In the genomic region with DNA sequence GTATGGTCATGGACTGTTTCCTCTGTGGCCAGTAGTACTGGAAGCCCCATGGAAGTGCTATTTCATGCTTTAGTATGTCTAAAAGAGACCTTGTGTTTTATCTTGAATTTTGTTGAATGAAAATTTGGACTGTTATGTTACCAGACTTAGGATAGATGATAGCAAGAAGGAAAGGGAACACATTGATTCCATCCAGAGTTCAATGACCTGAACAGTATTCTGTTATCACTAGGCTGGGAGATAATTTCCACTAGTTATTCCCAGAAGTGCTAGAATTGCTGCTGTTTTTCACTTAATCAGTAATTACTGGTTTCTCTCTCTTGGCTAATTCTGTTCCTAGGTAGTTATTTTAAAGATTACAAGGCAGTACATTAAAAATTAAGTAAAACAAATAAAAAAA, we compare ENCODE assay signal across 26 cellular contexts.
DNase-seq lines count a peak whose midpoint lies in the region; ATAC-seq and TF ChIP-seq lines count a peak whose summit lies in the region.
"Had no signal": no experiment of that assay in that cellular context is flagged by ENCODE, and none has a peak within 500 bp of the region (broad histone marks: within the 10 kb centered on the region; RNA-seq: fewer than 3 reads in every experiment).

No MANE protein-coding gene starts in this region.

- H3K4me3 Mint-ChIP-seq in immature natural killer cell = no peak overlapping the region
- H3K4me3 Mint-ChIP-seq: activated CD8-positive, alpha-beta memory T cell treated with anti-CD3 and anti-CD28 coated beads, Interleukin-2, amount 10 ng/mL, durations not matched to agents 7 days and 5 days; activated T-helper 1 cell treated with anti-CD3 and anti-CD28 coated beads, Interleukin-12 subunit alpha, Interleukin-12 subunit beta, Interleukin-2, Interleukin-4 antibody, amounts not matched to agents 30 ng/mL and 10 ng/mL and 1 ng/mL, durations not matched to agents 14 hours and 24 hours and 36 hours had no signal

- H3K27ac ChIP-seq in Karpas-422 (ENCODE audit: low read length) (peak overlapping the region; percentile 12; the same call in 1 of the 2 replicates), tibial nerve (peak overlapping the region in 3 of 4 donors; percentile 10 to 93 (median 30))
- H3K27ac ChIP-seq: body of pancreas, C4-2B, foreskin keratinocyte, lower lobe of right lung, SJCRH30, suprapubic skin had no signal

- intact Hi-C loops in Right ventricle myocardium superior (cut with DNase I) (no loop called here), Right ventricle myocardium inferior (cut with DNase I) (no loop called here)

- no peaks in the 10 kb centered on the region for H3K27me3 ChIP-seq in Karpas-422 (ENCODE audit: low read length)
- no peaks in the 10 kb centered on the region for H3K27me3 ChIP-seq in tibial nerve
- H3K27me3 ChIP-seq: body of pancreas, foreskin keratinocyte, SJCRH30, suprapubic skin had no signal

- TF ChIP-seq EP300 in tibial nerve (IDR thresholded peaks at IDR 0.05) = no peak

- TF ChIP-seq POLR2A in tibial nerve (IDR thresholded peaks at IDR 0.05) = no peak

- no peaks in the 10 kb centered on the region for H3K9me3 Mint-ChIP-seq in immature natural killer cell
- H3K9me3 Mint-ChIP-seq: activated T-helper 1 cell treated with anti-CD3 and anti-CD28 coated beads, Interleukin-12 subunit alpha, Interleukin-12 subunit beta, Interleukin-2, Interleukin-4 antibody, amounts not matched to agents 30 ng/mL and 10 ng/mL and 1 ng/mL, durations not matched to agents 14 hours and 24 hours and 36 hours had no signal

- peaks cover 22% of the 10 kb centered on the region for H3K4me1 ChIP-seq in Karpas-422 (ENCODE audit: low read length)
- peaks cover 3 to 52% (median 24%) of the 10 kb centered on the region in 4 donors for H3K4me1 ChIP-seq in tibial nerve
- H3K4me1 ChIP-seq: foreskin keratinocyte, HAP-1, SJCRH30 had no signal

- peak overlapping the region in 5 of 6 donors; percentile 6 to 89 (median 83) for H3K27ac Mint-ChIP-seq in immature natural killer cell
- H3K27ac Mint-ChIP-seq: progenitor cell of endocrine pancreas had no signal

- no peak overlapping the region for H2AFZ ChIP-seq in Karpas-422 (ENCODE audit: low read length)

- H3K27me3 Mint-ChIP-seq in immature natural killer cell (ENCODE audit: low read depth in 3 of 3) = peaks cover 0 to 5% (median 2%) of the 10 kb centered on the region in 3 donors
- H3K27me3 Mint-ChIP-seq: activated CD8-positive, alpha-beta memory T cell treated with anti-CD3 and anti-CD28 coated beads, Interleukin-2, amount 10 ng/mL, durations not matched to agents 7 days and 5 days; progenitor cell of endocrine pancreas had no signal

- H3K4me1 Mint-ChIP-seq in immature natural killer cell = peaks cover 13 to 45% of the 10 kb centered on the region in 2 donors

- no peaks in the 10 kb centered on the region for H4K20me1 ChIP-seq in Karpas-422 (ENCODE audit: insufficient read depth, low read depth, low read length)

- H3K9ac ChIP-seq in Karpas-422 (ENCODE audit: low read length) = no peak overlapping the region

- H3K4me3 ChIP-seq in Karpas-422 (ENCODE audit: low read length) = no peak overlapping the region
- no peak overlapping the region for H3K4me3 ChIP-seq in tibial nerve
- H3K4me3 ChIP-seq: body of pancreas, HAP-1, lower lobe of right lung, SJCRH30, suprapubic skin had no signal

- H3K36me3 Mint-ChIP-seq in immature natural killer cell = peaks cover 29 to 80% (median 61%) of the 10 kb centered on the region in 3 donors

- no peaks in the 10 kb centered on the region for H3K9me2 ChIP-seq in Karpas-422 (replicated peaks; ENCODE audit: insufficient read depth, low read length)

- H3K36me3 ChIP-seq in Karpas-422 (ENCODE audit: insufficient read depth, low read length) (peaks cover 83% of the 10 kb centered on the region), tibial nerve (peaks cover 5 to 84% (median 45%) of the 10 kb centered on the region in 3 donors)

- DNase-seq in Right ventricle myocardium superior (no peak), Right ventricle myocardium inferior (ENCODE audit: missing footprints) (no peak), Karpas-422 (no peak), immature natural killer cell (no peak), tibial nerve (ENCODE audit: low spot score in 2 of 2) (no peak)
- DNase-seq in activated CD4-positive, CD25-positive, alpha-beta regulatory T cell treated with anti-CD3 and anti-CD28 coated beads, Interleukin-2, amount 50 U/mL, for 72 hours = no peak
- DNase-seq: activated CD4-positive, alpha-beta T cell treated with anti-CD3 and anti-CD28 coated beads for 1 hour; activated CD8-positive, alpha-beta memory T cell treated with anti-CD3 and anti-CD28 coated beads, Interleukin-2, amount 10 ng/mL, durations not matched to agents 7 days and 5 days; body of pancreas; EL; erythroblast; foreskin keratinocyte; hypothalamus; lower lobe of right lung; NCI-H1694; NCI-H2171 treated with DMSO at 0.1 percent for 48 hours; NCI-H524 treated with DMSO at 0.1 percent for 48 hours; SJCRH30 had no signal

- no peak for TF ChIP-seq CTCF in tibial nerve (IDR thresholded peaks at IDR 0.05)

- ATAC-seq in Right ventricle myocardium superior (ENCODE audit: poor library complexity) = peak; percentile 9
- ATAC-seq in Right ventricle myocardium inferior = no peak
- ATAC-seq in HG03039 (IDR thresholded peaks at IDR 0.05; ENCODE audit: unreplicated experiment) = no peak
- no peak for ATAC-seq in GM21526 (IDR thresholded peaks at IDR 0.05; ENCODE audit: low FRiP score, unreplicated experiment)
- ATAC-seq: activated CD8-positive, alpha-beta memory T cell treated with anti-CD3 and anti-CD28 coated beads, Interleukin-2, amount 10 ng/mL, durations not matched to agents 7 days and 5 days; body of pancreas; foreskin keratinocyte; lower lobe of right lung; Panc1 had no signal

- H3K79me2 ChIP-seq in Karpas-422 (ENCODE audit: low read length) = peaks cover 17% of the 10 kb centered on the region; the same call in 1 of the 2 replicates

- H3K9me3 ChIP-seq in Karpas-422 (ENCODE audit: low read length) (no peaks in the 10 kb centered on the region), tibial nerve (no peaks in the 10 kb centered on the region)
- H3K9me3 ChIP-seq: body of pancreas, HAP-1, lower lobe of right lung, SJCRH30, suprapubic skin had no signal

- no peak overlapping the region for H3K4me2 ChIP-seq in Karpas-422 (ENCODE audit: low read depth, low read length, poor library complexity, severe bottlenecking)
